26 cellular contexts compared by ENCODE assay signal in genomic region chr5:20369151-20369550, GRCh38.
"Had no signal": no experiment of that assay in that cellular context is flagged by ENCODE, and none has a peak within 500 bp of the region (broad histone marks: within the 10 kb centered on the region; RNA-seq: fewer than 3 reads in every experiment).

No MANE protein-coding gene starts in this region.

- H3K4me3 Mint-ChIP-seq: nephron; neural progenitor cell; stimulated activated effector memory CD8-positive, alpha-beta T cell treated with anti-CD3 and anti-CD28 coated beads, Interleukin-12 subunit alpha, Interleukin-12 subunit beta, amount 100 ng/mL, for 72 hours; stimulated activated naive B cell treated with anti-CD40 and anti-IgM and Interleukin-4, amounts not matched to agents 10 μg/mL and 1 μg/mL and 100 μg/mL, for 72 hours; stimulated activated naive CD8-positive, alpha-beta T cell treated with anti-CD3 and anti-CD28 coated beads, Interleukin-15, Interleukin-2, amounts not matched to agents 100 ng/mL and 50 ng/mL, for 24 hours had no signal

- H3K27me3 Mint-ChIP-seq: progenitor cell of endocrine pancreas; stimulated activated naive B cell treated with anti-CD40 and anti-IgM and Interleukin-4, amounts not matched to agents 10 μg/mL and 1 μg/mL and 100 μg/mL, for 72 hours; stimulated activated naive CD8-positive, alpha-beta T cell treated with anti-CD3 and anti-CD28 coated beads, Interleukin-15, Interleukin-2, amounts not matched to agents 100 ng/mL and 50 ng/mL, for 24 hours had no signal

- H3K9me3 ChIP-seq: ovary, psoas muscle, right lobe of liver, stomach, thoracic aorta, thyroid gland, tibial nerve, upper lobe of left lung, vagina had no signal

- H3K27ac Mint-ChIP-seq: nephron; neural progenitor cell; progenitor cell of endocrine pancreas; stimulated activated effector memory CD8-positive, alpha-beta T cell treated with anti-CD3 and anti-CD28 coated beads, Interleukin-12 subunit alpha, Interleukin-12 subunit beta, amount 100 ng/mL, for 72 hours; stimulated activated naive B cell treated with anti-CD40 and anti-IgM and Interleukin-4, amounts not matched to agents 10 μg/mL and 1 μg/mL and 100 μg/mL, for 72 hours; stimulated activated naive CD8-positive, alpha-beta T cell treated with anti-CD3 and anti-CD28 coated beads, Interleukin-15, Interleukin-2, amounts not matched to agents 100 ng/mL and 50 ng/mL, for 24 hours had no signal

- H3K36me3 Mint-ChIP-seq: neural progenitor cell; stimulated activated effector memory CD8-positive, alpha-beta T cell treated with anti-CD3 and anti-CD28 coated beads, Interleukin-12 subunit alpha, Interleukin-12 subunit beta, amount 100 ng/mL, for 72 hours; stimulated activated naive B cell treated with anti-CD40 and anti-IgM and Interleukin-4, amounts not matched to agents 10 μg/mL and 1 μg/mL and 100 μg/mL, for 72 hours had no signal

- H3K9ac ChIP-seq: neural progenitor cell, parathyroid adenoma had no signal

- H3K4me3 ChIP-seq: neural progenitor cell, ovary, psoas muscle, right lobe of liver, sigmoid colon, stomach, thoracic aorta, thyroid gland, tibial nerve, upper lobe of left lung, vagina had no signal

- H3K4me1 Mint-ChIP-seq: nephron; stimulated activated effector memory CD8-positive, alpha-beta T cell treated with anti-CD3 and anti-CD28 coated beads, Interleukin-12 subunit alpha, Interleukin-12 subunit beta, amount 100 ng/mL, for 72 hours; stimulated activated naive B cell treated with anti-CD40 and anti-IgM and Interleukin-4, amounts not matched to agents 10 μg/mL and 1 μg/mL and 100 μg/mL, for 72 hours had no signal

- DNase-seq: occipital lobe; ovary; psoas muscle; right cardiac atrium; right lobe of liver; sigmoid colon; small intestine; stimulated activated CD4-positive, alpha-beta T cell treated with anti-CD3 and anti-CD28 coated beads, Interleukin-15, amount 100 ng/mL, for 24 hours; stimulated activated CD4-positive, alpha-beta T cell treated with anti-CD3 and anti-CD28 coated beads, Interleukin-2, amount 100 ng/mL, for 24 hours; stimulated activated CD4-positive, alpha-beta T cell treated with anti-CD3 and anti-CD28 coated beads, Interleukin-2, amount 100 ng/mL, for 48 hours; stimulated activated CD4-positive, alpha-beta T cell treated with anti-CD3 and anti-CD28 coated beads, Interleukin-4, amount 100 ng/mL, for 24 hours; stimulated activated naive B cell treated with anti-CD40 and anti-IgM and Interleukin-4, amounts not matched to agents 10 μg/mL and 1 μg/mL and 100 μg/mL, for 72 hours; stimulated activated naive CD4-positive, alpha-beta T cell treated with Interleukin-2 at 50 U/mL for 16 hours; stomach; thyroid gland; trophoblast cell; upper lobe of left lung had no signal

- H3K9me3 Mint-ChIP-seq: nephron, neural progenitor cell had no signal

- H3K27me3 ChIP-seq: neural progenitor cell, ovary, right lobe of liver, sigmoid colon, stomach, thyroid gland, tibial nerve, upper lobe of left lung, vagina had no signal

- H3K4me1 ChIP-seq: neural progenitor cell, parathyroid adenoma, psoas muscle, right lobe of liver, sigmoid colon, thyroid gland, tibial nerve, upper lobe of left lung, vagina had no signal

- H3K36me3 ChIP-seq: neural progenitor cell, ovary, right lobe of liver, sigmoid colon, stomach, thoracic aorta, thyroid gland, tibial nerve, upper lobe of left lung, vagina had no signal
